ENCODE assay signal across 8 cellular contexts in genomic region chr20:2871555-2872303, GRCh38. TPM values are rescaled to one million over a fixed set of nuclear protein-coding genes. Genes with fewer than 3 reads are reported as not detected.
DNase-seq lines count a peak whose midpoint lies in the region; ATAC-seq and TF ChIP-seq lines count a peak whose summit lies in the region.

No MANE protein-coding gene starts in this region.

- H3K36me3 ChIP-seq in SK-N-SH (replicated peaks in 1 of 2; ENCODE audit: control insufficient read depth in 1 of 2, insufficient read depth in 2 of 2, low read length in 1 of 2) = peaks cover 0 to 5% of the 10 kb centered on the region in 2 experiments

- TF ChIP-seq CTCF in SK-N-SH (IDR thresholded peaks at IDR 0.05) (no peak), GM10248 (IDR thresholded peaks at IDR 0.05; ENCODE audit: control extremely low read depth, extremely low read depth, low read depth, missing control alignments) (no peak)

- CTCF ChIA-PET in SK-N-SH (lab: Yijun Ruan, JAX) = interaction anchor here (1.0 to 1.5 kb wide), 7 partner anchors 9 to 350 kb away, joined by 3 to 5 read pairs (median 3); no protein-coding TSS in a partner anchor
- CTCF ChIA-PET in GM10248 (lab: Yijun Ruan, JAX) = interaction anchor here (1.0 to 2.3 kb wide), 6 partner anchors 12 to 290 kb away, joined by 3 to 7 read pairs (median 3); no protein-coding TSS in a partner anchor

- TF ChIP-seq EP300 in SK-N-SH (IDR thresholded peaks at IDR 0.05; ENCODE audit: borderline replicate concordance in 1 of 2, low read depth in 1 of 2, low read length in 1 of 2) = no peak

- no peaks in the 10 kb centered on the region for H3K9me2 ChIP-seq in SK-N-SH

- peaks cover 23% of the 10 kb centered on the region for H3K36me3 Mint-ChIP-seq in activated naive CD8-positive, alpha-beta T cell treated with anti-CD3 and anti-CD28 coated beads for 36 hours

- H3K4me2 ChIP-seq in SK-N-SH = peak overlapping the region; percentile 97

- no peak overlapping the region for H3K9ac ChIP-seq in SK-N-SH

- no peak overlapping the region for H3K27ac ChIP-seq in SK-N-SH (ENCODE audit: low read depth in 2 of 2, low read length in 1 of 2)

- peaks cover 32% of the 10 kb centered on the region for H3K79me2 ChIP-seq in SK-N-SH (ENCODE audit: insufficient read depth)

- H3K9me3 ChIP-seq in SK-N-SH = no peaks in the 10 kb centered on the region
- no peaks in the 10 kb centered on the region for H3K9me3 ChIP-seq in iPS-18c (ENCODE audit: control insufficient read depth, insufficient read depth, low read length)

- H3K4me3 Mint-ChIP-seq in activated naive CD8-positive, alpha-beta T cell treated with anti-CD3 and anti-CD28 coated beads for 36 hours = peak overlapping the region; percentile 89
- peak overlapping the region; percentile 94 to 95 for H3K4me3 Mint-ChIP-seq in stimulated activated naive CD8-positive, alpha-beta T cell treated with anti-CD3 and anti-CD28 coated beads, Interleukin-15, amount 100 ng/mL, for 72 hours

- peaks cover 20% of the 10 kb centered on the region for H3F3A ChIP-seq in SK-N-SH (replicated peaks; ENCODE audit: insufficient read depth)

- H3K4me1 ChIP-seq in SK-N-SH (ENCODE audit: control insufficient read depth in 1 of 2, insufficient read depth in 2 of 2, low read depth in 1 of 2, low read length in 1 of 2) = peaks cover 13 to 22% of the 10 kb centered on the region in 2 experiments

- no peak for ATAC-seq in SK-N-SH treated with all-trans-retinoic acid at 6 μM for 48 hours
- ATAC-seq in stimulated activated naive CD8-positive, alpha-beta T cell treated with anti-CD3 and anti-CD28 coated beads, Interleukin-15, amount 100 ng/mL, for 72 hours = no peak
- no peak for ATAC-seq in HG02884 (IDR thresholded peaks at IDR 0.05; ENCODE audit: unreplicated experiment)

- no peaks in the 10 kb centered on the region for H3K9me3 Mint-ChIP-seq in activated naive CD8-positive, alpha-beta T cell treated with anti-CD3 and anti-CD28 coated beads for 36 hours
- no peaks in the 10 kb centered on the region for H3K9me3 Mint-ChIP-seq in stimulated activated naive CD8-positive, alpha-beta T cell treated with anti-CD3 and anti-CD28 coated beads, Interleukin-15, amount 100 ng/mL, for 72 hours

- H3K27me3 ChIP-seq in SK-N-SH (ENCODE audit: insufficient read depth) = no peaks in the 10 kb centered on the region

- POLR2A ChIA-PET in SK-N-SH (lab: Yijun Ruan, JAX) = interaction anchor here (1.1 kb wide), 1 partner anchor 71 kb away, joined by 3 read pairs; the partner anchor contains the start of gene CPXM1
- POLR2A ChIA-PET in GM10248 (lab: Yijun Ruan, JAX) = no interaction called here

- no peak for TF ChIP-seq RAD21 in SK-N-SH (IDR thresholded peaks at IDR 0.05; ENCODE audit: low read length)

- 84% methylated on average over 18 of the region's 22 CpGs for WGBS in SK-N-SH (ENCODE audit: low lambda C conversion rate)

- H4K20me1 ChIP-seq in SK-N-SH (ENCODE audit: insufficient read depth) = peaks cover 2% of the 10 kb centered on the region; the same call in 1 of the 2 replicates

- DNase-seq in SK-N-SH (no peak), GM10248 (ENCODE audit: extremely low spot score) (no peak)
- no peak for DNase-seq in activated naive CD8-positive, alpha-beta T cell treated with anti-CD3 and anti-CD28 coated beads for 36 hours
- no peak for DNase-seq in stimulated activated naive CD8-positive, alpha-beta T cell treated with anti-CD3 and anti-CD28 coated beads, Interleukin-15, amount 100 ng/mL, for 72 hours
- no peak for DNase-seq in stimulated activated CD4-positive, alpha-beta T cell treated with anti-CD3 and anti-CD28 coated beads, Interleukin-2, amount 100 ng/mL, for 48 hours

- H3K27me3 Mint-ChIP-seq in activated naive CD8-positive, alpha-beta T cell treated with anti-CD3 and anti-CD28 coated beads for 36 hours = no peaks in the 10 kb centered on the region
- no peaks in the 10 kb centered on the region for H3K27me3 Mint-ChIP-seq in stimulated activated naive CD8-positive, alpha-beta T cell treated with anti-CD3 and anti-CD28 coated beads, Interleukin-15, amount 100 ng/mL, for 72 hours

- no peak overlapping the region for H2AFZ ChIP-seq in SK-N-SH (ENCODE audit: low read depth)

- H3K4me1 Mint-ChIP-seq in activated naive CD8-positive, alpha-beta T cell treated with anti-CD3 and anti-CD28 coated beads for 36 hours = peaks cover 66% of the 10 kb centered on the region
- peaks cover 78% of the 10 kb centered on the region for H3K4me1 Mint-ChIP-seq in stimulated activated naive CD8-positive, alpha-beta T cell treated with anti-CD3 and anti-CD28 coated beads, Interleukin-15, amount 100 ng/mL, for 72 hours

- H3K4me3 ChIP-seq in SK-N-SH (ENCODE audit: low read depth in 2 of 2, low read length in 1 of 2) (peak overlapping the region; percentile 89 to 98; a peak in 3 of 4 replicates), iPS-18c (ENCODE audit: insufficient read depth, low read depth, low read length) (peak overlapping the region; percentile 65)

- peak overlapping the region; percentile 97 for H3K27ac Mint-ChIP-seq in activated naive CD8-positive, alpha-beta T cell treated with anti-CD3 and anti-CD28 coated beads for 36 hours
- peak overlapping the region in 1 of 2 donors; percentile 69 for H3K27ac Mint-ChIP-seq in stimulated activated naive CD8-positive, alpha-beta T cell treated with anti-CD3 and anti-CD28 coated beads, Interleukin-15, amount 100 ng/mL, for 72 hours

TF ChIP-seq in SK-N-SH, 30 proteins besides CTCF, POLR2A, EP300 and RAD21:
- no peak for TF ChIP-seq NRF1 (IDR thresholded peaks at IDR 0.05; ENCODE audit: low read depth, low read length)
- no peak for TF ChIP-seq GABPA (IDR thresholded peaks at IDR 0.05; ENCODE audit: low read depth)
- TF ChIP-seq MEF2A (IDR thresholded peaks at IDR 0.05; ENCODE audit: borderline replicate concordance, low read depth) = no peak
- TF ChIP-seq ZBTB33 (IDR thresholded peaks at IDR 0.05; ENCODE audit: borderline replicate concordance, low read depth) = no peak
- no peak for TF ChIP-seq YY1 (IDR thresholded peaks at IDR 0.05; ENCODE audit: low read depth)

TF ChIP-seq in SK-N-SH treated with all-trans-retinoic acid at 6 μM for 48 hours, 23 proteins besides CTCF, POLR2A, EP300 and RAD21 (continues in another document):
- TF ChIP-seq ESRRG (CRISPR knock-in tag; IDR thresholded peaks at IDR 0.05) (no peak), PATZ1 (CRISPR knock-in tag; IDR thresholded peaks at IDR 0.05; ENCODE audit: borderline replicate concordance) (no peak), OSR1 (CRISPR knock-in tag; IDR thresholded peaks at IDR 0.05) (no peak), ARNTL (CRISPR knock-in tag; IDR thresholded peaks at IDR 0.05; ENCODE audit: borderline replicate concordance, low read depth) (no peak), RARB (CRISPR knock-in tag; IDR thresholded peaks at IDR 0.05) (no peak), ZFP3 (CRISPR knock-in tag; IDR thresholded peaks at IDR 0.05) (no peak), ZNF8 (CRISPR knock-in tag; IDR thresholded peaks at IDR 0.05) (no peak), PPARA (CRISPR knock-in tag; IDR thresholded peaks at IDR 0.05; ENCODE audit: borderline replicate concordance) (no peak), TOX (CRISPR knock-in tag; IDR thresholded peaks at IDR 0.05; ENCODE audit: borderline replicate concordance) (no peak), ZC3H10 (CRISPR knock-in tag; IDR thresholded peaks at IDR 0.05) (no peak), ZFP30 (CRISPR knock-in tag; IDR thresholded peaks at IDR 0.05) (no peak), GLIS3 (CRISPR knock-in tag; IDR thresholded peaks at IDR 0.05) (no peak)

RNA-seq across cellular contexts. Expression of gene PTPRA, which starts 1.6 kb away (rescaled TPM):
- 47.6 and 55.4 TPM in 2 replicates for polyA plus RNA-seq in SK-N-SH (2012; rRNA removed)
- polyA plus RNA-seq in SK-N-SH (2012; cell fraction: cytosol; rRNA removed) = 62.0 and 65.9 TPM in 2 replicates
- polyA plus RNA-seq in SK-N-SH (2012; cell fraction: nucleus; rRNA removed) = 45.0 and 59.2 TPM in 2 replicates
- 10 to 100 TPM; 40.6 to 43.0 TPM for total RNA-seq in activated naive CD8-positive, alpha-beta T cell treated with anti-CD3 and anti-CD28 coated beads for 36 hours

RNA-seq across cellular contexts. Expression of gene VPS16, which starts 31.2 kb away (rescaled TPM):
- polyA plus RNA-seq in SK-N-SH (2012; rRNA removed) = 62.0 and 78.4 TPM in 2 replicates
- polyA plus RNA-seq in SK-N-SH (2012; cell fraction: cytosol; rRNA removed) = 25.1 and 33.3 TPM in 2 replicates
- polyA plus RNA-seq in SK-N-SH (2012; cell fraction: nucleus; rRNA removed) = 293 and 305 TPM in 2 replicates
- 10 to 100 TPM; 33.5 to 34.1 TPM for total RNA-seq in activated naive CD8-positive, alpha-beta T cell treated with anti-CD3 and anti-CD28 coated beads for 36 hours

RNA-seq across cellular contexts. Expression of gene PCED1A, which starts 31.3 kb away (rescaled TPM):
- 65.2 and 73.6 TPM in 2 replicates for polyA plus RNA-seq in SK-N-SH (2012; rRNA removed)
- polyA plus RNA-seq in SK-N-SH (2012; cell fraction: cytosol; rRNA removed) = 16.3 and 21.7 TPM in 2 replicates
- polyA plus RNA-seq in SK-N-SH (2012; cell fraction: nucleus; rRNA removed) = 566 and 689 TPM in 2 replicates
- total RNA-seq in activated naive CD8-positive, alpha-beta T cell treated with anti-CD3 and anti-CD28 coated beads for 36 hours = 10 to 100 TPM; 24.2 to 26.3 TPM

RNA-seq across cellular contexts. Expression of gene TMEM239, which starts 55.6 kb away (rescaled TPM):
- polyA plus RNA-seq in SK-N-SH (2012; rRNA removed) = 0.02 and 0.10 TPM in 2 replicates
- polyA plus RNA-seq in SK-N-SH (2012; cell fraction: cytosol; rRNA removed) = 0.03 and 0.05 TPM in 2 replicates
- polyA plus RNA-seq in SK-N-SH (2012; cell fraction: nucleus; rRNA removed) = 0.46 and 0.64 TPM in 2 replicates
- total RNA-seq in activated naive CD8-positive, alpha-beta T cell treated with anti-CD3 and anti-CD28 coated beads for 36 hours = not detected

RNA-seq across cellular contexts. Expression of gene C20orf141, which starts 56.9 kb away (rescaled TPM):
- polyA plus RNA-seq in SK-N-SH (2012; rRNA removed) = 1.1 and 1.2 TPM in 2 replicates
- 0.17 and 0.87 TPM in 2 replicates for polyA plus RNA-seq in SK-N-SH (2012; cell fraction: cytosol; rRNA removed)
- 0.34 and 0.79 TPM in 2 replicates for polyA plus RNA-seq in SK-N-SH (2012; cell fraction: nucleus; rRNA removed)
- total RNA-seq in activated naive CD8-positive, alpha-beta T cell treated with anti-CD3 and anti-CD28 coated beads for 36 hours = not detected
